8 cellular contexts compared by ENCODE assay signal in genomic region chr11:64650923-64651523, GRCh38.
DNase-seq lines count a peak whose midpoint lies in the region; ATAC-seq, FAIRE-seq and TF ChIP-seq lines count a peak whose summit lies in the region.

No MANE protein-coding gene starts in this region.

- RAD21 ChIA-PET in GM12878 (lab: Charles Lee; ENCODE audit: unreplicated experiment): interaction anchor here (0.7 to 3.6 kb wide), 13 partner anchors 12 to 333 kb away, joined by 3 to 45 read pairs (median 5); partner anchors contain the start of genes PRDX5 and TRMT112

- DNase-seq in DND-41 (peak; percentile 23), HTR-8/SVneo (ENCODE audit: insufficient read length, low spot score) (peak; percentile 41), GM12878 (ENCODE audit: low read depth, low spot score) (no peak), mucosa of descending colon (no peak), GM12891 (ENCODE audit: insufficient read length, low spot score) (no peak), uterus (no peak)
- no peak for DNase-seq in activated naive CD4-positive, alpha-beta T cell treated with anti-CD3 and anti-CD28 coated beads for 36 hours

- H4K20me1 ChIP-seq in DND-41 (ENCODE audit: insufficient read depth, low read length) (peaks cover 10% of the 10 kb centered on the region), GM12878 (ENCODE audit: control insufficient read depth, insufficient read depth) (no peaks in the 10 kb centered on the region)

- WGBS in GM12878 (ENCODE audit: insufficient coverage, insufficient replicate concordance, low lambda C conversion rate, missing lambda C conversion rate): 28% methylated on average over 18 of the region's 18 CpGs

- H2AFZ ChIP-seq in DND-41 (ENCODE audit: low read depth, low read length) (no peak overlapping the region), GM12878 (ENCODE audit: control insufficient read depth, low read depth, low read length) (no peak overlapping the region)

- peak; percentile 64 for TF ChIP-seq CTCF in DND-41 (IDR thresholded peaks at IDR 0.05; ENCODE audit: borderline replicate concordance, extremely low read depth, low read length, poor library complexity, severe bottlenecking)
- peak; percentile 56 to 69 (median 62) for TF ChIP-seq CTCF in GM12878 (IDR thresholded peaks at IDR 0.05 in 2 of 3, conservative IDR thresholded peaks at IDR 0.05 in 1 of 3; ENCODE audit: control insufficient read depth in 2 of 3, extremely low read depth in 1 of 3, insufficient read depth in 1 of 3, low read depth in 3 of 3, low read length in 3 of 3)
- TF ChIP-seq CTCF in mucosa of descending colon (IDR thresholded peaks at IDR 0.05): no peak
- peak in 1 of 4 experiments; percentile 6 for TF ChIP-seq CTCF in uterus (IDR thresholded peaks at IDR 0.05)

- TF ChIP-seq POLR2A in GM12878 (IDR thresholded peaks at IDR 0.05; ENCODE audit: low read depth, low read length): no peak
- TF ChIP-seq POLR2A in GM12891 (IDR thresholded peaks at IDR 0.05; ENCODE audit: low read depth, low read length): no peak
- no peak for TF ChIP-seq POLR2A in uterus (IDR thresholded peaks at IDR 0.05)

- no peak for FAIRE-seq in HTR-8/SVneo (lab: Jason Lieb, UNC)
- peak; percentile 90 for FAIRE-seq in GM12878 (lab: Jason Lieb, UNC)
- no peak for FAIRE-seq in GM12891 (lab: Jason Lieb, UNC)

- SMC1A ChIA-PET in GM12878 (lab: Charles Lee; ENCODE audit: uncharacterized antibody, unreplicated experiment): interaction anchor here (0.9 to 4.4 kb wide), 12 partner anchors 15 to 333 kb away, joined by 3 to 34 read pairs (median 4); partner anchors contain the start of genes PRDX5 and TRMT112

- no peak overlapping the region for H3K27ac Mint-ChIP-seq in activated naive CD4-positive, alpha-beta T cell treated with anti-CD3 and anti-CD28 coated beads for 36 hours

- no peak overlapping the region for H3K4me3 Mint-ChIP-seq in activated naive CD4-positive, alpha-beta T cell treated with anti-CD3 and anti-CD28 coated beads for 36 hours

- TF ChIP-seq EP300 in GM12878 (IDR thresholded peaks at IDR 0.05; ENCODE audit: borderline replicate concordance in 1 of 2, control insufficient read depth in 1 of 2, low read depth in 2 of 2, low read length in 2 of 2): no peak

- TF ChIP-seq RAD21 in GM12878 (IDR thresholded peaks at IDR 0.05; ENCODE audit: insufficient read depth, low read depth, low read length): peak; percentile 32

- H3K36me3 ChIP-seq in DND-41 (ENCODE audit: insufficient read depth, low read length) (no peaks in the 10 kb centered on the region), GM12878 (ENCODE audit: control insufficient read depth in 2 of 2, insufficient read depth in 2 of 2, low read length in 1 of 2) (no peaks in the 10 kb centered on the region), mucosa of descending colon (ENCODE audit: low read depth) (no peaks in the 10 kb centered on the region), uterus (no peaks in the 10 kb centered on the region)

- H3K4me3 ChIP-seq in DND-41 (ENCODE audit: low read depth in 1 of 2, low read length in 2 of 2) (no peak overlapping the region), GM12878 (no peak overlapping the region), mucosa of descending colon (no peak overlapping the region), uterus (no peak overlapping the region)

- H3K9me3 Mint-ChIP-seq in activated naive CD4-positive, alpha-beta T cell treated with anti-CD3 and anti-CD28 coated beads for 36 hours: no peaks in the 10 kb centered on the region

- H3K79me2 ChIP-seq in DND-41 (ENCODE audit: insufficient read depth, low read length) (no peaks in the 10 kb centered on the region), GM12878 (ENCODE audit: control insufficient read depth, insufficient read depth, low read length) (no peaks in the 10 kb centered on the region)

- no TSS peak for BruUV-seq in GM12878 (replicated peaks; lab: Mats Ljungman, UMichigan)

- H3K36me3 Mint-ChIP-seq in activated naive CD4-positive, alpha-beta T cell treated with anti-CD3 and anti-CD28 coated beads for 36 hours (ENCODE audit: low read depth): no peaks in the 10 kb centered on the region

- H3K9ac ChIP-seq in DND-41 (ENCODE audit: low read depth, low read length) (no peak overlapping the region), GM12878 (ENCODE audit: control insufficient read depth, insufficient read depth, low read length) (no peak overlapping the region)

- H3K27me3 Mint-ChIP-seq in activated naive CD4-positive, alpha-beta T cell treated with anti-CD3 and anti-CD28 coated beads for 36 hours (ENCODE audit: low read depth): peaks cover 5% of the 10 kb centered on the region

- CTCF ChIA-PET in GM12878 (lab: Yijun Ruan, JAX): interaction anchor here (0.7 to 8.7 kb wide), 30 partner anchors 10 to 347 kb away, joined by 3 to 128 read pairs (median 4); partner anchors contain the start of genes PRDX5, RASGRP2 and TRMT112
- CTCF ChIA-PET in activated naive CD4-positive, alpha-beta T cell treated with anti-CD3 and anti-CD28 coated beads for 36 hours (lab: Charles Lee): interaction anchor here (1.1 to 1.7 kb wide), 5 partner anchors 12 to 93 kb away, joined by 3 to 4 read pairs (median 3); partner anchors contain the start of gene RASGRP2

- POLR2A ChIA-PET in GM12878 (lab: Charles Lee): interaction anchor here (0.5 to 0.7 kb wide), 4 partner anchors 38 to 561 kb away, joined by 3 to 4 read pairs (median 3); partner anchors contain the start of gene ESRRA

- ATAC-seq in DND-41 (ENCODE audit: insufficient read depth, low read depth) (no peak; the same call in 2 of the 3 replicates), GM12878 (peak; percentile 48; the same call in 2 of the 3 replicates), mucosa of descending colon (peak; percentile 35), GM19452 (IDR thresholded peaks at IDR 0.05; ENCODE audit: unreplicated experiment) (no peak)

- no peak overlapping the region for H3K4me2 ChIP-seq in DND-41 (ENCODE audit: insufficient read depth, low read length)
- no peak overlapping the region for H3K4me2 ChIP-seq in GM12878 (ENCODE audit: control insufficient read depth, insufficient read depth)

- intact Hi-C loops in GM12878 (cut with micrococcal nuclease; ENCODE audit: unreplicated experiment) (loop anchor here (5.0 kb wide), 1 partner anchor 159 kb away; no protein-coding TSS in a partner anchor), mucosa of descending colon (cut with DNase I, micrococcal nuclease) (loop anchor here in 1 of 2 donors (5.0 kb wide), 1 partner anchor 99 kb away; no protein-coding TSS in a partner anchor), uterus (cut with DNase I; ENCODE audit: low total_unique reads) (loop anchor here (5.0 to 10.0 kb wide), 2 partner anchors 99 to 196 kb away; no protein-coding TSS in a partner anchor)
- intact Hi-C loops in activated naive CD4-positive, alpha-beta T cell treated with anti-CD3 and anti-CD28 coated beads for 36 hours (cut with micrococcal nuclease): loop anchor here (5.0 kb wide), 1 partner anchor 289 kb away; no protein-coding TSS in a partner anchor

- in situ Hi-C loops in GM12878 (cut with MboI): no loop called here

- H3K9me3 ChIP-seq in DND-41 (ENCODE audit: insufficient read depth, low read length, severe bottlenecking) (no peaks in the 10 kb centered on the region), GM12878 (replicated peaks; ENCODE audit: control insufficient read depth, insufficient read depth, low read length) (no peaks in the 10 kb centered on the region), mucosa of descending colon (no peaks in the 10 kb centered on the region), uterus (no peaks in the 10 kb centered on the region)

- H3K4me1 ChIP-seq in DND-41 (ENCODE audit: insufficient read depth, low read length) (no peaks in the 10 kb centered on the region), GM12878 (ENCODE audit: control insufficient read depth, insufficient read depth, low read length) (peaks cover 9% of the 10 kb centered on the region), mucosa of descending colon (ENCODE audit: low read depth) (no peaks in the 10 kb centered on the region), uterus (no peaks in the 10 kb centered on the region)

- H3K27me3 ChIP-seq in DND-41 (ENCODE audit: insufficient read depth, low read length, poor library complexity) (peaks cover 11% of the 10 kb centered on the region), GM12878 (replicated peaks in 1 of 2; ENCODE audit: control insufficient read depth in 2 of 2, insufficient read depth in 2 of 2, low read length in 1 of 2) (peaks cover 2 to 8% of the 10 kb centered on the region in 2 experiments; a peak in 3 of 4 replicates), uterus (no peaks in the 10 kb centered on the region)

- H3K27ac ChIP-seq in DND-41 (ENCODE audit: low read length) (no peak overlapping the region), GM12878 (ENCODE audit: control insufficient read depth, insufficient read depth) (no peak overlapping the region), uterus (no peak overlapping the region)

- no peaks in the 10 kb centered on the region for H3K4me1 Mint-ChIP-seq in activated naive CD4-positive, alpha-beta T cell treated with anti-CD3 and anti-CD28 coated beads for 36 hours (ENCODE audit: low read depth)

TF ChIP-seq in GM12878, 131 proteins besides CTCF, POLR2A, EP300 and RAD21 (continues in another document):
- TF ChIP-seq ASH2L (IDR thresholded peaks at IDR 0.05; ENCODE audit: borderline replicate concordance, low read depth) (no peak), SIX5 (IDR thresholded peaks at IDR 0.05; ENCODE audit: low read depth, low read length, severe bottlenecking) (no peak), RCOR1 (conservative IDR thresholded peaks at IDR 0.05; ENCODE audit: low read depth, low read length) (no peak)

TF ChIP-seq in GM12891, 5 proteins besides CTCF, POLR2A, EP300 and RAD21:
- no peak for TF ChIP-seq PAX5 (IDR thresholded peaks at IDR 0.05; ENCODE audit: insufficient read depth, low read length, severe bottlenecking)
- no peak for TF ChIP-seq TAF1 (IDR thresholded peaks at IDR 0.05; ENCODE audit: low read depth, low read length)
- no peak for TF ChIP-seq SPI1 (IDR thresholded peaks at IDR 0.05; ENCODE audit: low read depth, low read length)
- no peak for TF ChIP-seq POU2F2 (IDR thresholded peaks at IDR 0.05; ENCODE audit: low read depth, low read length)
- no peak for TF ChIP-seq POLR2AphosphoS5 (IDR thresholded peaks at IDR 0.05; ENCODE audit: low read depth, low read length)

Comparison
In these comparisons a context has a peak if more than half of its experiments do, and no peak if none do; other contexts are left out.
1. ATAC-seq: peak in GM12878 (single experiment) and mucosa of descending colon (single experiment); none in DND-41 (single experiment) and GM19452 (single experiment).
2. DNase-seq: peak in DND-41 (single experiment) and HTR-8/SVneo (single experiment); none in GM12878 (single experiment), mucosa of descending colon (0 of 3), activated naive CD4-positive, alpha-beta T cell treated with anti-CD3 and anti-CD28 coated beads for 36 hours (single experiment), GM12891 (single experiment) and uterus (0 of 2).